ENCODE assay signal across 2 cellular contexts in genomic region chr5:54404568-54404967, GRCh38.
TF ChIP-seq lines count a peak whose summit lies in the region.

No MANE protein-coding gene starts in this region.

TF ChIP-seq in IMR-90, 13 proteins besides CTCF, POLR2A, EP300 and RAD21:
- TF ChIP-seq CHD1 (IDR thresholded peaks at IDR 0.05; ENCODE audit: low read depth, low read length) (no peak), USF2 (IDR thresholded peaks at IDR 0.05; ENCODE audit: low read depth, low read length) (no peak), RFX5 (IDR thresholded peaks at IDR 0.05; ENCODE audit: low read depth, low read length) (no peak), MAFK (IDR thresholded peaks at IDR 0.05; ENCODE audit: low read depth, low read length) (no peak), NFE2L2 (IDR thresholded peaks at IDR 0.05; ENCODE audit: low read depth, low read length) (no peak), ELK1 (IDR thresholded peaks at IDR 0.05; ENCODE audit: borderline replicate concordance, low read depth, low read length) (no peak), RCOR1 (IDR thresholded peaks at IDR 0.05; ENCODE audit: insufficient replicate concordance, low read length) (no peak), FOS (IDR thresholded peaks at IDR 0.05; ENCODE audit: low read depth, low read length) (no peak), MAZ (IDR thresholded peaks at IDR 0.05; ENCODE audit: borderline replicate concordance, low read depth, low read length) (no peak), CEBPB (IDR thresholded peaks at IDR 0.05; ENCODE audit: low read depth, low read length) (no peak), MXI1 (IDR thresholded peaks at IDR 0.05; ENCODE audit: borderline replicate concordance, low read depth, low read length) (no peak), SMC3 (IDR thresholded peaks at IDR 0.05; ENCODE audit: low read depth, low read length) (no peak), BHLHE40 (IDR thresholded peaks at IDR 0.05; ENCODE audit: low read depth, low read length) (no peak)

TF ChIP-seq in GM12878, 131 proteins besides CTCF, POLR2A, EP300 and RAD21:
- TF ChIP-seq IKZF2 (IDR thresholded peaks at IDR 0.05) (peak; percentile 52 to 56; a peak in 2 of 4 replicates), NFIC (IDR thresholded peaks at IDR 0.05; ENCODE audit: low read depth, low read length) (peak; percentile 36; the same call in 1 of the 2 replicates), IKZF1 (conservative IDR thresholded peaks at IDR 0.05) (peak; percentile 36), MTA2 (IDR thresholded peaks at IDR 0.05; ENCODE audit: low read depth) (peak; percentile 60; the same call in 1 of the 2 replicates), ZNF207 (IDR thresholded peaks at IDR 0.05; ENCODE audit: borderline replicate concordance) (no peak)
